In genomic region chr3:124118397-124118796, GRCh38 we compare ENCODE assay signal across 20 cellular contexts.
DNase-seq lines count a peak whose midpoint lies in the region; ATAC-seq and TF ChIP-seq lines count a peak whose summit lies in the region.
"Had no signal": no experiment of that assay in that cellular context is flagged by ENCODE, and none has a peak within 500 bp of the region (broad histone marks: within the 10 kb centered on the region; RNA-seq: fewer than 3 reads in every experiment).

No MANE protein-coding gene starts in this region.

- peak; percentile 81 for DNase-seq in EL
- DNase-seq in PC-3: peak; percentile 85
- no peak for DNase-seq in coronary artery (ENCODE audit: low spot score)
- no peak for DNase-seq in posterior cingulate gyrus
- DNase-seq in NCI-H510A treated with DMSO at 0.1 percent for 48 hours (lab: John Stamatoyannopoulos, UW): no peak
- no peak for DNase-seq in activated naive CD8-positive, alpha-beta T cell treated with anti-CD3 and anti-CD28 coated beads, Interleukin-2, amount 50 U/mL, for 24 hours
- DNase-seq: activated CD4-positive, alpha-beta T cell treated with anti-CD3 and anti-CD28 coated beads for 1 hour; activated naive CD4-positive, alpha-beta T cell treated with anti-CD3 and anti-CD28 coated beads, Interleukin-2, amount 10 ng/mL, durations not matched to agents 7 days and 5 days; activated T-cell treated with anti-CD3 and anti-CD28 coated beads, Interleukin-2, amount 50 U/mL, for 24 hours; aorta; CD4-positive, alpha-beta T cell; DMS153; erythroblast; naive thymus-derived CD4-positive, alpha-beta T cell; NCI-H748 treated with DMSO at 0.1 percent for 48 hours; ovary had no signal

- H3K9me2 ChIP-seq in PC-3 (replicated peaks; ENCODE audit: low read length): no peaks in the 10 kb centered on the region

- H3K4me3 ChIP-seq in PC-3 (ENCODE audit: low read length) (peak overlapping the region; percentile 50), coronary artery (no peak overlapping the region)
- H3K4me3 ChIP-seq: GM12878, ovary, right atrium auricular region had no signal

- no peak overlapping the region for H3K4me3 Mint-ChIP-seq in nephron
- H3K4me3 Mint-ChIP-seq in activated naive CD8-positive, alpha-beta T cell treated with anti-CD3 and anti-CD28 coated beads, Interleukin-2, amount 50 U/mL, for 24 hours: no peak overlapping the region
- H3K4me3 Mint-ChIP-seq: activated naive CD4-positive, alpha-beta T cell treated with anti-CD3 and anti-CD28 coated beads, Interleukin-2, amount 10 ng/mL, durations not matched to agents 7 days and 5 days; activated T-cell treated with anti-CD3 and anti-CD28 coated beads, Interleukin-2, amount 50 U/mL, for 24 hours; CD4-positive, alpha-beta T cell; naive thymus-derived CD4-positive, alpha-beta T cell had no signal

- H3K27ac Mint-ChIP-seq in nephron: peak overlapping the region in 2 of 3 experiments; percentile 38 to 60
- no peak overlapping the region for H3K27ac Mint-ChIP-seq in activated naive CD8-positive, alpha-beta T cell treated with anti-CD3 and anti-CD28 coated beads, Interleukin-2, amount 50 U/mL, for 24 hours
- H3K27ac Mint-ChIP-seq: activated naive CD4-positive, alpha-beta T cell treated with anti-CD3 and anti-CD28 coated beads, Interleukin-2, amount 10 ng/mL, durations not matched to agents 7 days and 5 days; activated T-cell treated with anti-CD3 and anti-CD28 coated beads, Interleukin-2, amount 50 U/mL, for 24 hours; CD4-positive, alpha-beta T cell; naive thymus-derived CD4-positive, alpha-beta T cell had no signal

- no peaks in the 10 kb centered on the region for H3K36me3 Mint-ChIP-seq in nephron (ENCODE audit: low read depth)
- no peaks in the 10 kb centered on the region for H3K36me3 Mint-ChIP-seq in activated naive CD8-positive, alpha-beta T cell treated with anti-CD3 and anti-CD28 coated beads, Interleukin-2, amount 50 U/mL, for 24 hours (ENCODE audit: low read depth)
- H3K36me3 Mint-ChIP-seq: activated naive CD4-positive, alpha-beta T cell treated with anti-CD3 and anti-CD28 coated beads, Interleukin-2, amount 10 ng/mL, durations not matched to agents 7 days and 5 days; naive thymus-derived CD4-positive, alpha-beta T cell had no signal

- ATAC-seq in PC-3 (peak; percentile 71), HG02763 (IDR thresholded peaks at IDR 0.05; ENCODE audit: unreplicated experiment) (no peak)
- no peak for ATAC-seq in activated naive CD8-positive, alpha-beta T cell treated with anti-CD3 and anti-CD28 coated beads, Interleukin-2, amount 50 U/mL, for 24 hours
- ATAC-seq: GM12878; naive thymus-derived CD4-positive, alpha-beta T cell had no signal

- TF ChIP-seq CTCF in PC-3 (conservative IDR thresholded peaks at IDR 0.05; ENCODE audit: low read depth, low read length): no peak
- TF ChIP-seq CTCF in coronary artery (IDR thresholded peaks at IDR 0.05): no peak
- no peak for TF ChIP-seq CTCF in nephron (IDR thresholded peaks at IDR 0.05; ENCODE audit: unreplicated experiment in 3 of 3)

- BruUV-seq in PC-3 (replicated peaks; lab: Mats Ljungman, UMichigan): no TSS peak

- POLR2A ChIA-PET in PC-3 (lab: Charles Lee; ENCODE audit: unreplicated experiment): no interaction called here

- H3K79me2 ChIP-seq in PC-3 (ENCODE audit: low read length): no peaks in the 10 kb centered on the region

- peaks cover 34% of the 10 kb centered on the region for H3K4me1 ChIP-seq in PC-3 (ENCODE audit: insufficient read depth, low read length)

- H3K27ac ChIP-seq in PC-3 (ENCODE audit: low read length) (peak overlapping the region; percentile 95), coronary artery (peak overlapping the region; percentile 40 to 66)
- H3K27ac ChIP-seq: ovary, right atrium auricular region had no signal

- no peaks in the 10 kb centered on the region for H3K9me3 Mint-ChIP-seq in nephron
- no peaks in the 10 kb centered on the region for H3K9me3 Mint-ChIP-seq in activated naive CD8-positive, alpha-beta T cell treated with anti-CD3 and anti-CD28 coated beads, Interleukin-2, amount 50 U/mL, for 24 hours
- H3K9me3 Mint-ChIP-seq: activated naive CD4-positive, alpha-beta T cell treated with anti-CD3 and anti-CD28 coated beads, Interleukin-2, amount 10 ng/mL, durations not matched to agents 7 days and 5 days; activated T-cell treated with anti-CD3 and anti-CD28 coated beads, Interleukin-2, amount 50 U/mL, for 24 hours; CD4-positive, alpha-beta T cell had no signal

- H3K9me3 ChIP-seq in PC-3 (ENCODE audit: low read length): no peaks in the 10 kb centered on the region
- H3K9me3 ChIP-seq: ovary, right atrium auricular region had no signal

- no peaks in the 10 kb centered on the region for H3K27me3 ChIP-seq in PC-3 (ENCODE audit: low read length)
- H3K27me3 ChIP-seq: ovary, right atrium auricular region had no signal

- peak overlapping the region; percentile 20; the same call in 1 of the 2 replicates for H2AFZ ChIP-seq in PC-3 (ENCODE audit: low read length)

- H3K9ac ChIP-seq in PC-3 (ENCODE audit: low read length): peak overlapping the region; percentile 67

- H3K27me3 Mint-ChIP-seq in nephron (ENCODE audit: low read depth): no peaks in the 10 kb centered on the region
- H3K27me3 Mint-ChIP-seq in activated naive CD8-positive, alpha-beta T cell treated with anti-CD3 and anti-CD28 coated beads, Interleukin-2, amount 50 U/mL, for 24 hours: peaks cover 11% of the 10 kb centered on the region

- H3K36me3 ChIP-seq in PC-3 (ENCODE audit: low read depth, low read length): no peaks in the 10 kb centered on the region
- H3K36me3 ChIP-seq: ovary, right atrium auricular region had no signal

- intact Hi-C loops in PC-3 (cut with micrococcal nuclease): loop anchor here (1.0 to 5.0 kb wide), 3 partner anchors 50 to 163 kb away; no protein-coding TSS in a partner anchor
- intact Hi-C loops in posterior cingulate gyrus (cut with DNase I): no loop called here

- no peaks in the 10 kb centered on the region for H4K20me1 ChIP-seq in PC-3 (ENCODE audit: low read length)

- peak overlapping the region; percentile 78 for H3K4me2 ChIP-seq in PC-3 (ENCODE audit: low read length)

- CTCF ChIA-PET in PC-3 (lab: Charles Lee): no interaction called here

- H3F3A ChIP-seq in PC-3 (ENCODE audit: low read length, unreplicated experiment): peaks cover 8% of the 10 kb centered on the region

- peaks cover 31% of the 10 kb centered on the region for H3K4me1 Mint-ChIP-seq in nephron
- no peaks in the 10 kb centered on the region for H3K4me1 Mint-ChIP-seq in activated naive CD8-positive, alpha-beta T cell treated with anti-CD3 and anti-CD28 coated beads, Interleukin-2, amount 50 U/mL, for 24 hours
- H3K4me1 Mint-ChIP-seq: activated naive CD4-positive, alpha-beta T cell treated with anti-CD3 and anti-CD28 coated beads, Interleukin-2, amount 10 ng/mL, durations not matched to agents 7 days and 5 days had no signal

Comparison
In these comparisons a context has a peak if more than half of its experiments do, and no peak if none do; other contexts are left out.
1. DNase-seq: peak in EL (single experiment) and PC-3 (single experiment); none in coronary artery (single experiment), posterior cingulate gyrus (0 of 10), NCI-H510A treated with DMSO at 0.1 percent for 48 hours (single experiment) and activated naive CD8-positive, alpha-beta T cell treated with anti-CD3 and anti-CD28 coated beads, Interleukin-2, amount 50 U/mL, for 24 hours (single experiment).